Comparison of ENCODE assay signal across 7 cellular contexts in the genomic region with DNA sequence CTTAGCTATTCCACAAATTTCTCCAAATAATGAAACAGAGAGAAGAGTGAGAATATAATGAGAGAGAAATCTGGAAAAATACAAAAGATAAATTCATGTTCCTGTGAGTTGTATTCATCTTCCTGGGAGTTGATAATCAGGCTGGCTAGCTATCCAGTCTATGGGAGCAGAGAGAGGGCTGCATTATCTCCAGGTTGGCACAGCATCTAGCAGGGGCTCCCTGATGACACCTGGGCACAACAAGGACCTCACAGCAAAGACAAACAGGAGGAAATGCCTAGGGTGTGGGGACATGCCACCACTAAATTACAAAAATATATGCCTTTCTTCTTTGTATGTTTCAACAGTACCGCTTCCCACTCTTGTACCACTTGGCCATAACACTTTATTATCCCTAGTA. TPM values are rescaled to one million over a fixed set of nuclear protein-coding genes. Genes with fewer than 3 reads are reported as not detected.
A peak's percentile ranks its signal among the peaks of the same experiment; 100 is the strongest.
DNase-seq lines count a peak whose midpoint lies in the region; ATAC-seq and TF ChIP-seq lines count a peak whose summit lies in the region.

No MANE protein-coding gene starts in this region.

- POLR2A ChIA-PET in activated B cell treated with CpG ODN at 0.5 μM for 24 hours (lab: Charles Lee), result interaction anchor here (0.6 to 8.2 kb wide), 9 partner anchors 28 to 655 kb away, joined by 3 to 92 read pairs (median 8); a partner anchor contains a TSS
- POLR2A ChIA-PET in HEK293T (lab: Yijun Ruan, JAX), result interaction anchor here (1.4 kb wide), 1 partner anchor 9 kb away, joined by 3 read pairs; no protein-coding TSS in a partner anchor

- H3K23ac ChIP-seq in H9 (ENCODE audit: insufficient read length, low read depth, low read length), result no peak overlapping the region

- H3K9ac ChIP-seq in H9 (ENCODE audit: extremely low read depth, insufficient read length, low read length), result no peak overlapping the region

- no peak overlapping the region for H4K91ac ChIP-seq in H9 (ENCODE audit: insufficient read length, low read depth, low read length)

- H4K5ac ChIP-seq in H9 (ENCODE audit: insufficient read length, low read depth, low read length), result no peak overlapping the region

- H2AFZ ChIP-seq in H9 (ENCODE audit: low read length), result no peak overlapping the region

- no peak overlapping the region for H3K27ac ChIP-seq in H9 (ENCODE audit: insufficient read length, low read depth, low read length)
- H3K27ac ChIP-seq in right atrium auricular region, result peak overlapping the region; percentile 95 to 96
- H3K27ac ChIP-seq in spleen, result peak overlapping the region in 7 of 8 donors; percentile 22 to 96 (median 94)

- H3K27me3 Mint-ChIP-seq in H9 (ENCODE audit: low read depth) (no peaks in the 10 kb centered on the region), activated B cell treated with CpG ODN at 0.5 μM for 24 hours (peaks cover 3% of the 10 kb centered on the region)

- H3K9me3 Mint-ChIP-seq in H9 (no peaks in the 10 kb centered on the region), activated B cell treated with CpG ODN at 0.5 μM for 24 hours (no peaks in the 10 kb centered on the region)

- H2BK5ac ChIP-seq in H9 (ENCODE audit: insufficient read length, low read length), result no peak overlapping the region

- H3K27me3 ChIP-seq in H9 (ENCODE audit: insufficient read depth, low read length), result no peaks in the 10 kb centered on the region
- no peaks in the 10 kb centered on the region for H3K27me3 ChIP-seq in right atrium auricular region
- H3K27me3 ChIP-seq in spleen (replicated peaks in 1 of 7), result no peaks in the 10 kb centered on the region

- no peak overlapping the region for H2AK5ac ChIP-seq in H9 (ENCODE audit: insufficient read length, low read length)

- peaks cover 37 to 48% of the 10 kb centered on the region in 2 experiments for H3K4me1 Mint-ChIP-seq in H9
- peaks cover 63% of the 10 kb centered on the region for H3K4me1 Mint-ChIP-seq in activated B cell treated with CpG ODN at 0.5 μM for 24 hours

- H3K18ac ChIP-seq in H9 (ENCODE audit: insufficient read length, low read depth, low read length), result no peak overlapping the region

- H3K79me2 ChIP-seq in H9 (ENCODE audit: insufficient read depth, low read length), result peaks cover 17% of the 10 kb centered on the region; the same call in 1 of the 2 replicates

- H3K9me3 ChIP-seq in H9 (ENCODE audit: control insufficient read depth, low read depth, low read length), result no peaks in the 10 kb centered on the region
- no peaks in the 10 kb centered on the region for H3K9me3 ChIP-seq in right atrium auricular region
- H3K9me3 ChIP-seq in spleen, result no peaks in the 10 kb centered on the region

- H2BK120ac ChIP-seq in H9 (ENCODE audit: low read depth, low read length, poor library complexity, severe bottlenecking), result no peak overlapping the region

- DNase-seq in H9, result no peak
- DNase-seq in activated B cell treated with CpG ODN at 0.5 μM for 24 hours, result no peak
- DNase-seq in right atrium auricular region (ENCODE audit: low spot score), result no peak
- DNase-seq in spleen, result peak; percentile 32
- DNase-seq in HEK293T (ENCODE audit: extremely low spot score), result no peak
- DNase-seq in DMS153 (lab: John Stamatoyannopoulos, UW), result no peak
- DNase-seq in NCI-H2196 (lab: John Stamatoyannopoulos, UW; ENCODE audit: unreplicated experiment), result no peak

- no peak overlapping the region; a peak in 2 of 7 replicates for H3K27ac Mint-ChIP-seq in H9
- peak overlapping the region; percentile 76 for H3K27ac Mint-ChIP-seq in activated B cell treated with CpG ODN at 0.5 μM for 24 hours

- no peak overlapping the region for H3T11ph ChIP-seq in H9 (ENCODE audit: low read length)

- H3K56ac ChIP-seq in H9 (ENCODE audit: insufficient read length, low read depth, low read length), result no peak overlapping the region

- intact Hi-C loops in activated B cell treated with CpG ODN at 0.5 μM for 24 hours (cut with micrococcal nuclease) (loop anchor here (5.0 kb wide), 3 partner anchors 302 to 522 kb away; a partner anchor contains a TSS), spleen (cut with DNase I; ENCODE audit: low total_unique reads) (no loop called here)

- H3K4ac ChIP-seq in H9 (ENCODE audit: low read depth, low read length), result no peak overlapping the region

- H3K4me3 Mint-ChIP-seq in H9 (peak overlapping the region; percentile 91 to 94), activated B cell treated with CpG ODN at 0.5 μM for 24 hours (peak overlapping the region; percentile 91)

- no peak overlapping the region for H4K8ac ChIP-seq in H9 (replicated peaks; ENCODE audit: insufficient read length, low read depth, low read length)

- no peak for TF ChIP-seq POLR2A in spleen (IDR thresholded peaks at IDR 0.05)

- peak overlapping the region; percentile 86 to 96 for H3K4me3 ChIP-seq in right atrium auricular region
- H3K4me3 ChIP-seq in spleen, result peak overlapping the region in 3 of 8 donors; percentile 88 to 93 (median 92)

- TF ChIP-seq CTCF in H9 (conservative IDR thresholded peaks at IDR 0.05) (no peak), activated B cell treated with CpG ODN at 0.5 μM for 24 hours (IDR thresholded peaks at IDR 0.05) (no peak), right atrium auricular region (IDR thresholded peaks at IDR 0.05) (no peak), spleen (IDR thresholded peaks at IDR 0.05 in 8 of 11, conservative IDR thresholded peaks at IDR 0.05 in 3 of 11) (no peak)

- H2BK15ac ChIP-seq in H9 (ENCODE audit: low read depth, low read length), result no peak overlapping the region

- no peak overlapping the region for H3K14ac ChIP-seq in H9 (ENCODE audit: insufficient read depth, low read length)

- H2BK20ac ChIP-seq in H9 (ENCODE audit: low read depth, low read length, poor library complexity, severe bottlenecking), result no peak overlapping the region

- H4K20me1 ChIP-seq in H9 (ENCODE audit: control insufficient read depth, insufficient read depth, insufficient read length), result no peaks in the 10 kb centered on the region

- no peak overlapping the region for H2BK12ac ChIP-seq in H9 (ENCODE audit: insufficient read length, low read depth, low read length)

- no CpG with 5 or more reads among the region's 1 CpG for WGBS in H9 (ENCODE audit: extremely low coverage, insufficient read length, low lambda C conversion rate)
- 72 to 87% (median 77%) methylated on average over 1 of the region's 1 CpG for WGBS in spleen, 5 donors

- no peak for ATAC-seq in activated B cell treated with CpG ODN at 0.5 μM for 24 hours (ENCODE audit: low read depth)

- H3K4me1 ChIP-seq in H9 (ENCODE audit: insufficient read depth, low read length) (peaks cover 7% of the 10 kb centered on the region), right atrium auricular region (peaks cover 0 to 55% of the 10 kb centered on the region in 2 donors), spleen (peaks cover 39 to 76% (median 65%) of the 10 kb centered on the region in 6 donors)

- peaks cover 4% of the 10 kb centered on the region for H3K23me2 ChIP-seq in H9 (ENCODE audit: insufficient read length, low read depth, low read length, poor library complexity, severe bottlenecking)

- CTCF ChIA-PET in activated B cell treated with CpG ODN at 0.5 μM for 24 hours (lab: Charles Lee) (interaction anchor here (0.8 to 1.9 kb wide), 7 partner anchors 17 to 197 kb away, joined by 3 to 7 read pairs (median 4); a partner anchor contains a TSS), HEK293T (lab: Yijun Ruan, JAX) (no interaction called here)

- H3K36me3 Mint-ChIP-seq in H9 (ENCODE audit: insufficient read depth in 1 of 3, low read depth in 3 of 3) (peaks cover 0 to 5% (median 4%) of the 10 kb centered on the region in 3 experiments; a peak in 5 of 7 replicates), activated B cell treated with CpG ODN at 0.5 μM for 24 hours (ENCODE audit: low read depth) (peaks cover 6% of the 10 kb centered on the region)

- no peaks in the 10 kb centered on the region for H3K36me3 ChIP-seq in right atrium auricular region
- no peaks in the 10 kb centered on the region for H3K36me3 ChIP-seq in spleen

- H3K4me2 ChIP-seq in H9 (ENCODE audit: insufficient read depth, insufficient read length, low read length), result peak overlapping the region; percentile 69

- H3K79me1 ChIP-seq in H9 (ENCODE audit: insufficient read depth, low read depth, low read length, poor library complexity, severe bottlenecking), result peaks cover 3% of the 10 kb centered on the region

TF ChIP-seq in HEK293T, 16 proteins besides CTCF, POLR2A, EP300 and RAD21:
- TF ChIP-seq SUZ12 (IDR thresholded peaks at IDR 0.05) (no peak), SP1 (IDR thresholded peaks at IDR 0.05) (no peak), HDGF (IDR thresholded peaks at IDR 0.05; ENCODE audit: borderline replicate concordance) (no peak), TARDBP (IDR thresholded peaks at IDR 0.05) (no peak)

RNA-seq across cellular contexts. Expression of a gene that starts 1.9 kb away (rescaled TPM):
- 22.9 and 24.2 TPM in 2 replicates for total RNA-seq in H9 (2021)
- 38.4 and 42.6 TPM in 2 replicates for total RNA-seq in activated B cell treated with CpG ODN at 0.5 μM for 24 hours
- total RNA-seq in right atrium auricular region, result 10 to 100 TPM; 22.2 to 26.3 TPM
- 10 to 100 TPM; 20.4 to 33.2 (median 22.1) TPM for total RNA-seq in spleen
- polyA plus RNA-seq in spleen, result 1 to 10 TPM; 5.5 to 9.7 (median 7.7) TPM

RNA-seq across cellular contexts. Expression of a gene that starts 50.4 kb away (rescaled TPM):
- total RNA-seq in H9 (2021), result not detected in 2 replicates
- total RNA-seq in activated B cell treated with CpG ODN at 0.5 μM for 24 hours, result not detected in 2 replicates
- total RNA-seq in right atrium auricular region, result under 1 TPM in 1 of 2 donors, not detected in 1; 0.11 TPM
- not detected for total RNA-seq in spleen
- polyA plus RNA-seq in spleen, result not detected
